Comparison of ENCODE assay signal across 13 cellular contexts in genomic region chr18:11511434-11512095, GRCh38.
A peak's percentile ranks its signal among the peaks of the same experiment; 100 is the strongest.
DNase-seq lines count a peak whose midpoint lies in the region; ATAC-seq, FAIRE-seq and TF ChIP-seq lines count a peak whose summit lies in the region.
"Had no signal": no experiment of that assay in that cellular context is flagged by ENCODE, and none has a peak within 500 bp of the region (broad histone marks: within the 10 kb centered on the region; RNA-seq: fewer than 3 reads in every experiment).

No MANE protein-coding gene starts in this region.

- H3K27ac ChIP-seq in SK-N-SH (ENCODE audit: low read depth in 2 of 2, low read length in 1 of 2), result no peak overlapping the region
- H3K27ac ChIP-seq: C4-2B, hepatocyte, VCaP had no signal

- TF ChIP-seq EP300 in SK-N-SH (IDR thresholded peaks at IDR 0.05; ENCODE audit: borderline replicate concordance in 1 of 2, low read depth in 1 of 2, low read length in 1 of 2), result no peak

- POLR2A ChIA-PET in SK-N-SH (lab: Yijun Ruan, JAX), result no interaction called here

- H3K9me2 ChIP-seq in SK-N-SH, result 0 out of 2 replicates have a peak, but pooled peaks cover 3% of the 10 kb centered on the region

- no peaks in the 10 kb centered on the region for H3F3A ChIP-seq in SK-N-SH (replicated peaks; ENCODE audit: insufficient read depth)

- FAIRE-seq in GM12892 (lab: Jason Lieb, UNC), result peak; percentile 65

- no peak overlapping the region; the same call in 1 of the 2 replicates for H2AFZ ChIP-seq in SK-N-SH (ENCODE audit: low read depth)
- H2AFZ ChIP-seq: hepatocyte had no signal

- no peaks in the 10 kb centered on the region for H3K36me3 ChIP-seq in SK-N-SH (replicated peaks in 1 of 2; ENCODE audit: control insufficient read depth in 1 of 2, insufficient read depth in 2 of 2, low read length in 1 of 2)

- TF ChIP-seq CTCF in SK-N-SH (IDR thresholded peaks at IDR 0.05), result no peak

- CTCF ChIA-PET in SK-N-SH (lab: Yijun Ruan, JAX), result no interaction called here

- no peak for TF ChIP-seq RAD21 in SK-N-SH (IDR thresholded peaks at IDR 0.05; ENCODE audit: low read length)

- H3K27me3 ChIP-seq in SK-N-SH (ENCODE audit: insufficient read depth), result peaks cover under 1% of the 10 kb centered on the region; the same call in 1 of the 2 replicates
- H3K27me3 ChIP-seq: hepatocyte had no signal

- ATAC-seq in GM19463 (IDR thresholded peaks at IDR 0.05; ENCODE audit: unreplicated experiment), result peak; percentile 89
- ATAC-seq in HG02973 (IDR thresholded peaks at IDR 0.05; ENCODE audit: unreplicated experiment), result peak; percentile 94

- H3K4me2 ChIP-seq in SK-N-SH, result no peak overlapping the region
- H3K4me2 ChIP-seq: hepatocyte had no signal

- TF ChIP-seq POLR2A in GM12892 (IDR thresholded peaks at IDR 0.05; ENCODE audit: low read depth, low read length), result no peak

- H4K20me1 ChIP-seq in SK-N-SH (ENCODE audit: insufficient read depth), result no peaks in the 10 kb centered on the region

- H3K4me1 ChIP-seq in SK-N-SH (ENCODE audit: control insufficient read depth in 1 of 2, insufficient read depth in 2 of 2, low read depth in 1 of 2, low read length in 1 of 2), result no peaks in the 10 kb centered on the region

- H3K79me2 ChIP-seq in SK-N-SH (ENCODE audit: insufficient read depth), result no peaks in the 10 kb centered on the region
- H3K79me2 ChIP-seq: hepatocyte had no signal

- WGBS in SK-N-SH (ENCODE audit: low lambda C conversion rate), result 25% methylated on average over 6 of the region's 6 CpGs

- H3K9me3 ChIP-seq in SK-N-SH, result no peaks in the 10 kb centered on the region

- H3K9ac ChIP-seq in SK-N-SH, result no peak overlapping the region

- peak; percentile 27 for DNase-seq in GM12892 (ENCODE audit: insufficient read length)
- DNase-seq in MV-4-11 (lab: John Stamatoyannopoulos, UW), result peak; percentile 81
- no peak for DNase-seq in kidney tubule cell (ENCODE audit: low spot score)
- no peak for DNase-seq in activated CD8-positive, alpha-beta memory T cell treated with anti-CD3 and anti-CD28 coated beads, Interleukin-2, amount 50 U/mL, for 48 hours
- DNase-seq in SK-N-SH, result no peak
- no peak for DNase-seq in NCI-H524 (lab: John Stamatoyannopoulos, UW)
- DNase-seq: activated naive CD4-positive, alpha-beta T cell treated with anti-CD3 and anti-CD28 coated beads, Interleukin-2, amount 10 ng/mL, durations not matched to agents 7 days and 5 days; KG1 had no signal

- H3K4me3 ChIP-seq in SK-N-SH (ENCODE audit: low read depth in 2 of 2, low read length in 1 of 2), result no peak overlapping the region
- H3K4me3 ChIP-seq: hepatocyte had no signal

TF ChIP-seq in SK-N-SH, 30 proteins besides CTCF, POLR2A, EP300 and RAD21:
- TF ChIP-seq MXI1 (IDR thresholded peaks at IDR 0.05; ENCODE audit: low read depth, low read length) (no peak), RCOR1 (IDR thresholded peaks at IDR 0.05; ENCODE audit: low read length) (no peak), EZH2phosphoT487 (IDR thresholded peaks at IDR 0.05; ENCODE audit: borderline replicate concordance, low read depth) (no peak)

Comparison
In these comparisons a context has a peak if more than half of its experiments do, and no peak if none do; other contexts are left out.
1. DNase-seq: peak in GM12892 (single experiment) and MV-4-11 (single experiment); none in kidney tubule cell (single experiment), activated CD8-positive, alpha-beta memory T cell treated with anti-CD3 and anti-CD28 coated beads, Interleukin-2, amount 50 U/mL, for 48 hours (single experiment), SK-N-SH (single experiment) and NCI-H524 (0 of 2).